8 cellular contexts compared by ENCODE assay signal in genomic region chr1:210342986-210343780, GRCh38. TPM values are rescaled to one million over a fixed set of nuclear protein-coding genes. Genes with fewer than 3 reads are reported as not detected.
A peak's percentile ranks its signal among the peaks of the same experiment; 100 is the strongest.
DNase-seq lines count a peak whose midpoint lies in the region; ATAC-seq and TF ChIP-seq lines count a peak whose summit lies in the region.

No MANE protein-coding gene starts in this region.

- intact Hi-C loops in PC-9 (cut with micrococcal nuclease; ENCODE audit: unreplicated experiment) (no loop called here), left colon (cut with DNase I, micrococcal nuclease) (no loop called here)
- intact Hi-C loops in activated CD4-positive, alpha-beta T cell treated with anti-CD3 and anti-CD28 coated beads, Interleukin-2, amount 10 ng/mL, durations not matched to agents 24 days and 14 days (cut with micrococcal nuclease), result no loop called here

- H3K36me3 Mint-ChIP-seq in activated CD4-positive, alpha-beta T cell treated with anti-CD3 and anti-CD28 coated beads, Interleukin-2, amount 10 ng/mL, durations not matched to agents 24 days and 14 days (ENCODE audit: low read depth), result no peaks in the 10 kb centered on the region

- peak overlapping the region; percentile 39; the same call in 1 of the 2 replicates for H2AFZ ChIP-seq in PC-9

- H3K27me3 Mint-ChIP-seq in activated CD4-positive, alpha-beta T cell treated with anti-CD3 and anti-CD28 coated beads, Interleukin-2, amount 10 ng/mL, durations not matched to agents 24 days and 14 days, result peaks cover 1% of the 10 kb centered on the region

- H3K9me2 ChIP-seq in PC-9 (ENCODE audit: insufficient read depth), result no peaks in the 10 kb centered on the region

- peak; percentile 42 for ATAC-seq in GM18520 (IDR thresholded peaks at IDR 0.05; ENCODE audit: unreplicated experiment)
- peak; percentile 62 for ATAC-seq in HG02798 (IDR thresholded peaks at IDR 0.05; ENCODE audit: poor library complexity, unreplicated experiment)
- ATAC-seq in left colon, result peak; percentile 72

- H3F3A ChIP-seq in PC-9 (ENCODE audit: insufficient read depth, low read depth), result no peaks in the 10 kb centered on the region

- no TSS peak for BruUV-seq in PC-9 (replicated peaks; lab: Mats Ljungman, UMichigan)

- no peak overlapping the region for H3K4me3 ChIP-seq in PC-9

- TF ChIP-seq CTCF in PC-9 (conservative IDR thresholded peaks at IDR 0.05), result no peak

- H3K4me2 ChIP-seq in PC-9, result peak overlapping the region; percentile 34; the same call in 1 of the 2 replicates

- H3K9me3 Mint-ChIP-seq in activated CD4-positive, alpha-beta T cell treated with anti-CD3 and anti-CD28 coated beads, Interleukin-2, amount 10 ng/mL, durations not matched to agents 24 days and 14 days, result no peaks in the 10 kb centered on the region

- DNase-seq in PC-9, result no peak
- no peak for DNase-seq in left colon
- no peak for DNase-seq in inferior parietal cortex (ENCODE audit: extremely low spot score)
- no peak for DNase-seq in hypothalamus (lab: John Stamatoyannopoulos, UW)
- DNase-seq in mesenteric fat pad (ENCODE audit: low spot score), result no peak
- no peak for DNase-seq in activated CD4-positive, alpha-beta T cell treated with anti-CD3 and anti-CD28 coated beads, Interleukin-2, amount 10 ng/mL, durations not matched to agents 24 days and 14 days

- H3K27me3 ChIP-seq in PC-9 (ENCODE audit: insufficient read depth, low read depth), result no peaks in the 10 kb centered on the region

- H3K27ac Mint-ChIP-seq in activated CD4-positive, alpha-beta T cell treated with anti-CD3 and anti-CD28 coated beads, Interleukin-2, amount 10 ng/mL, durations not matched to agents 24 days and 14 days, result no peak overlapping the region

- POLR2A ChIA-PET in PC-9 (lab: Charles Lee; ENCODE audit: unreplicated experiment), result interaction anchor here (0.6 kb wide), 1 partner anchor 1686 kb away, joined by 6 read pairs; no protein-coding TSS in a partner anchor

- H3K9me3 ChIP-seq in PC-9 (ENCODE audit: insufficient read depth, low read depth), result no peaks in the 10 kb centered on the region

- H3K4me1 Mint-ChIP-seq in activated CD4-positive, alpha-beta T cell treated with anti-CD3 and anti-CD28 coated beads, Interleukin-2, amount 10 ng/mL, durations not matched to agents 24 days and 14 days, result peaks cover 26% of the 10 kb centered on the region

- CTCF ChIA-PET in PC-9 (lab: Charles Lee), result no interaction called here

- H4K20me1 ChIP-seq in PC-9 (ENCODE audit: insufficient read depth), result peaks cover 4% of the 10 kb centered on the region; the same call in 1 of the 2 replicates

- H3K4me1 ChIP-seq in PC-9 (replicated peaks; ENCODE audit: insufficient read depth), result no peaks in the 10 kb centered on the region

- H3K79me2 ChIP-seq in PC-9 (ENCODE audit: low read depth), result no peaks in the 10 kb centered on the region

- H3K4me3 Mint-ChIP-seq in activated CD4-positive, alpha-beta T cell treated with anti-CD3 and anti-CD28 coated beads, Interleukin-2, amount 10 ng/mL, durations not matched to agents 24 days and 14 days, result no peak overlapping the region

- H3K36me3 ChIP-seq in PC-9 (ENCODE audit: low read depth), result no peaks in the 10 kb centered on the region

- no peak overlapping the region for H3K27ac ChIP-seq in PC-9

RNA-seq across cellular contexts. Expression of gene HHAT, which starts 14.5 kb away (rescaled TPM):
- total RNA-seq in PC-9 (2021) (5.3 and 10.9 TPM in 2 replicates), left colon (1 to 10 TPM; 4.6 to 6.8 TPM), mesenteric fat pad (2.5 TPM)
- total RNA-seq in activated CD4-positive, alpha-beta T cell treated with anti-CD3 and anti-CD28 coated beads, Interleukin-2, amount 10 ng/mL, durations not matched to agents 24 days and 14 days, result 0.47 and 0.69 TPM in 2 replicates
